In the genomic region with DNA sequence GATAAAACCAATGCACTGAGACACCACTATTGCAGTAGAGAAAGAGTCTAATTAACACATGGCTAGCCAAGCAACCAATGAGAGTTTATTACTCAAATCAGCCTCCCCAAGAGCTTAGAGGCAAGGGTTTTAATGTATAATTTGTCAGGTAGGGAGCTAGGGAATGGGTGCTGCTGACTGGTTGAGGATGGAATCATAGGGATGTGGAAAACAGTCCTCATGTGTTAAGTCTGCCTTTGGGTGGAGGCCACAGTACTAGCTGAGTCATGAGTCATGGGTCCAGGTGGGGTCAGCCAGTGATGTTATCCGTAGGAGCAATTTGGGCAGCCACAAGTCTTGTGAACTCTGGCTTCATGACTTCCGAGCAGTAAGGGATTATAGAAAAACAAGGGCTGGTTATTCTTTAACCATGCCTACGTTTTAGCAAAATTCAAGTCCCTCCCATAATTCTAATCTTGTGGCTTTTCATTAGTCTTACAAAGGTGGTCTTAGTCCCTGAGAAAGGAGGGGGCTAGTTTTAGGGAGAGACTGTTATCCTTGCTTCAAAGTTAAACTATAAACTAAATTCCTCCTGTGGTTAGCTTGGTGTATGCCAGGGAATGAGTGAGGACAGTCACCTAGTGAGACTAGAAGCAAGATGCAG, we compare ENCODE assay signal across 1 cellular context.
TF ChIP-seq lines count a peak whose summit lies in the region.

No MANE protein-coding gene starts in this region.

TF ChIP-seq in HepG2, 621 proteins besides CTCF, POLR2A, EP300 and RAD21 (continued from another document and continues in another):
- TF ChIP-seq, protein P1, sequence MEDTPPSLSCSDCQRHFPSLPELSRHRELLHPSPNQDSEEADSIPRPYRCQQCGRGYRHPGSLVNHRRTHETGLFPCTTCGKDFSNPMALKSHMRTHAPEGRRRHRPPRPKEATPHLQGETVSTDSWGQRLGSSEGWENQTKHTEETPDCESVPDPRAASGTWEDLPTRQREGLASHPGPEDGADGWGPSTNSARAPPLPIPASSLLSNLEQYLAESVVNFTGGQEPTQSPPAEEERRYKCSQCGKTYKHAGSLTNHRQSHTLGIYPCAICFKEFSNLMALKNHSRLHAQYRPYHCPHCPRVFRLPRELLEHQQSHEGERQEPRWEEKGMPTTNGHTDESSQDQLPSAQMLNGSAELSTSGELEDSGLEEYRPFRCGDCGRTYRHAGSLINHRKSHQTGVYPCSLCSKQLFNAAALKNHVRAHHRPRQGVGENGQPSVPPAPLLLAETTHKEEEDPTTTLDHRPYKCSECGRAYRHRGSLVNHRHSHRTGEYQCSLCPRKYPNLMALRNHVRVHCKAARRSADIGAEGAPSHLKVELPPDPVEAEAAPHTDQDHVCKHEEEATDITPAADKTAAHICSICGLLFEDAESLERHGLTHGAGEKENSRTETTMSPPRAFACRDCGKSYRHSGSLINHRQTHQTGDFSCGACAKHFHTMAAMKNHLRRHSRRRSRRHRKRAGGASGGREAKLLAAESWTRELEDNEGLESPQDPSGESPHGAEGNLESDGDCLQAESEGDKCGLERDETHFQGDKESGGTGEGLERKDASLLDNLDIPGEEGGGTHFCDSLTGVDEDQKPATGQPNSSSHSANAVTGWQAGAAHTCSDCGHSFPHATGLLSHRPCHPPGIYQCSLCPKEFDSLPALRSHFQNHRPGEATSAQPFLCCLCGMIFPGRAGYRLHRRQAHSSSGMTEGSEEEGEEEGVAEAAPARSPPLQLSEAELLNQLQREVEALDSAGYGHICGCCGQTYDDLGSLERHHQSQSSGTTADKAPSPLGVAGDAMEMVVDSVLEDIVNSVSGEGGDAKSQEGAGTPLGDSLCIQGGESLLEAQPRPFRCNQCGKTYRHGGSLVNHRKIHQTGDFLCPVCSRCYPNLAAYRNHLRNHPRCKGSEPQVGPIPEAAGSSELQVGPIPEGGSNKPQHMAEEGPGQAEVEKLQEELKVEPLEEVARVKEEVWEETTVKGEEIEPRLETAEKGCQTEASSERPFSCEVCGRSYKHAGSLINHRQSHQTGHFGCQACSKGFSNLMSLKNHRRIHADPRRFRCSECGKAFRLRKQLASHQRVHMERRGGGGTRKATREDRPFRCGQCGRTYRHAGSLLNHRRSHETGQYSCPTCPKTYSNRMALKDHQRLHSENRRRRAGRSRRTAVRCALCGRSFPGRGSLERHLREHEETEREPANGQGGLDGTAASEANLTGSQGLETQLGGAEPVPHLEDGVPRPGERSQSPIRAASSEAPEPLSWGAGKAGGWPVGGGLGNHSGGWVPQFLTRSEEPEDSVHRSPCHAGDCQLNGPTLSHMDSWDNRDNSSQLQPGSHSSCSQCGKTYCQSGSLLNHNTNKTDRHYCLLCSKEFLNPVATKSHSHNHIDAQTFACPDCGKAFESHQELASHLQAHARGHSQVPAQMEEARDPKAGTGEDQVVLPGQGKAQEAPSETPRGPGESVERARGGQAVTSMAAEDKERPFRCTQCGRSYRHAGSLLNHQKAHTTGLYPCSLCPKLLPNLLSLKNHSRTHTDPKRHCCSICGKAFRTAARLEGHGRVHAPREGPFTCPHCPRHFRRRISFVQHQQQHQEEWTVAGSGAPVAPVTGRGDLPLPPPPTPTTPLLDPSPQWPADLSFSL (CRISPR knock-in tag; IDR thresholded peaks at IDR 0.05), result no peak
- TF ChIP-seq, protein P2, sequence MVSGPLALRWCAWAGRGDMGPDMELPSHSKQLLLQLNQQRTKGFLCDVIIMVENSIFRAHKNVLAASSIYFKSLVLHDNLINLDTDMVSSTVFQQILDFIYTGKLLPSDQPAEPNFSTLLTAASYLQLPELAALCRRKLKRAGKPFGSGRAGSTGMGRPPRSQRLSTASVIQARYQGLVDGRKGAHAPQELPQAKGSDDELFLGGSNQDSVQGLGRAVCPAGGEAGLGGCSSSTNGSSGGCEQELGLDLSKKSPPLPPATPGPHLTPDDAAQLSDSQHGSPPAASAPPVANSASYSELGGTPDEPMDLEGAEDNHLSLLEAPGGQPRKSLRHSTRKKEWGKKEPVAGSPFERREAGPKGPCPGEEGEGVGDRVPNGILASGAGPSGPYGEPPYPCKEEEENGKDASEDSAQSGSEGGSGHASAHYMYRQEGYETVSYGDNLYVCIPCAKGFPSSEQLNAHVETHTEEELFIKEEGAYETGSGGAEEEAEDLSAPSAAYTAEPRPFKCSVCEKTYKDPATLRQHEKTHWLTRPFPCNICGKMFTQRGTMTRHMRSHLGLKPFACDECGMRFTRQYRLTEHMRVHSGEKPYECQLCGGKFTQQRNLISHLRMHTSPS (CRISPR knock-in tag; IDR thresholded peaks at IDR 0.05; ENCODE audit: low read depth), result no peak
- peak; percentile 56; the same call in 1 of the 2 replicates for TF ChIP-seq MIER3 (CRISPR knock-in tag; IDR thresholded peaks at IDR 0.05; ENCODE audit: borderline replicate concordance)
- TF ChIP-seq TEAD2 (CRISPR knock-in tag; IDR thresholded peaks at IDR 0.05), result no peak
- no peak for TF ChIP-seq MBD4 (IDR thresholded peaks at IDR 0.05; ENCODE audit: borderline replicate concordance, low read length)
- TF ChIP-seq ZNF766 (CRISPR knock-in tag; IDR thresholded peaks at IDR 0.05; ENCODE audit: borderline replicate concordance), result no peak
- TF ChIP-seq KLF12 (CRISPR knock-in tag; IDR thresholded peaks at IDR 0.05; ENCODE audit: borderline replicate concordance), result 0 out of 2 replicates have a peak, but pooled peaks have one; percentile 37
- TF ChIP-seq HNF4G (IDR thresholded peaks at IDR 0.05; ENCODE audit: borderline replicate concordance, low read depth, low read length), result peak; percentile 36; the same call in 1 of the 2 replicates
- no peak for TF ChIP-seq HNF4G (CRISPR knock-in tag; IDR thresholded peaks at IDR 0.05; ENCODE audit: borderline replicate concordance, low read depth)
- no peak for TF ChIP-seq FOXC1 (CRISPR knock-in tag; IDR thresholded peaks at IDR 0.05; ENCODE audit: borderline replicate concordance)
- TF ChIP-seq RBFOX2 (IDR thresholded peaks at IDR 0.05; ENCODE audit: low read depth, low read length), result no peak
- TF ChIP-seq ATF7 (IDR thresholded peaks at IDR 0.05), result no peak
- TF ChIP-seq ATF7 (CRISPR knock-in tag; IDR thresholded peaks at IDR 0.05), result no peak
- no peak for TF ChIP-seq MXD4 (CRISPR knock-in tag; IDR thresholded peaks at IDR 0.05)
- TF ChIP-seq MTF2 (CRISPR knock-in tag; IDR thresholded peaks at IDR 0.05; ENCODE audit: borderline replicate concordance), result no peak
- no peak for TF ChIP-seq SIX1 (CRISPR knock-in tag; IDR thresholded peaks at IDR 0.05; ENCODE audit: borderline replicate concordance)
- no peak for TF ChIP-seq ZNF510 (CRISPR knock-in tag; IDR thresholded peaks at IDR 0.05; ENCODE audit: low read depth)
- TF ChIP-seq ZNF83 (CRISPR knock-in tag; IDR thresholded peaks at IDR 0.05; ENCODE audit: borderline replicate concordance), result no peak
- TF ChIP-seq CHD4 (IDR thresholded peaks at IDR 0.05; ENCODE audit: borderline replicate concordance, low read length), result no peak
- TF ChIP-seq, protein P3, sequence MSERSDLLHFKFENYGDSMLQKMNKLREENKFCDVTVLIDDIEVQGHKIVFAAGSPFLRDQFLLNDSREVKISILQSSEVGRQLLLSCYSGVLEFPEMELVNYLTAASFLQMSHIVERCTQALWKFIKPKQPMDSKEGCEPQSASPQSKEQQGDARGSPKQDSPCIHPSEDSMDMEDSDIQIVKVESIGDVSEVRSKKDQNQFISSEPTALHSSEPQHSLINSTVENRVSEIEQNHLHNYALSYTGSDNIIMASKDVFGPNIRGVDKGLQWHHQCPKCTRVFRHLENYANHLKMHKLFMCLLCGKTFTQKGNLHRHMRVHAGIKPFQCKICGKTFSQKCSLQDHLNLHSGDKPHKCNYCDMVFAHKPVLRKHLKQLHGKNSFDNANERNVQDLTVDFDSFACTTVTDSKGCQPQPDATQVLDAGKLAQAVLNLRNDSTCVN (CRISPR knock-in tag; IDR thresholded peaks at IDR 0.05; ENCODE audit: borderline replicate concordance), result no peak
- TF ChIP-seq RXRB (CRISPR knock-in tag; IDR thresholded peaks at IDR 0.05; ENCODE audit: borderline replicate concordance), result peak; percentile 76
- no peak for TF ChIP-seq ZNF709 (CRISPR knock-in tag; IDR thresholded peaks at IDR 0.05)
- TF ChIP-seq SOX13 (IDR thresholded peaks at IDR 0.05), result no peak
- no peak; a peak in 1 of 4 replicates for TF ChIP-seq SOX13 (CRISPR knock-in tag; conservative IDR thresholded peaks at IDR 0.05 in 1 of 2, IDR thresholded peaks at IDR 0.05 in 1 of 2)
- TF ChIP-seq, protein P4, sequence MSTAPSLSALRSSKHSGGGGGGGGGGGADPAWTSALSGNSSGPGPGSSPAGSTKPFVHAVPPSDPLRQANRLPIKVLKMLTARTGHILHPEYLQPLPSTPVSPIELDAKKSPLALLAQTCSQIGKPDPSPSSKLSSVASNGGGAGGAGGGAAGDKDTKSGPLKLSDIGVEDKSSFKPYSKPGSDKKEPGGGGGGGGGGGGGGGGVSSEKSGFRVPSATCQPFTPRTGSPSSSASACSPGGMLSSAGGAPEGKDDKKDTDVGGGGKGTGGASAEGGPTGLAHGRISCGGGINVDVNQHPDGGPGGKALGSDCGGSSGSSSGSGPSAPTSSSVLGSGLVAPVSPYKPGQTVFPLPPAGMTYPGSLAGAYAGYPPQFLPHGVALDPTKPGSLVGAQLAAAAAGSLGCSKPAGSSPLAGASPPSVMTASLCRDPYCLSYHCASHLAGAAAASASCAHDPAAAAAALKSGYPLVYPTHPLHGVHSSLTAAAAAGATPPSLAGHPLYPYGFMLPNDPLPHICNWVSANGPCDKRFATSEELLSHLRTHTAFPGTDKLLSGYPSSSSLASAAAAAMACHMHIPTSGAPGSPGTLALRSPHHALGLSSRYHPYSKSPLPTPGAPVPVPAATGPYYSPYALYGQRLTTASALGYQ (CRISPR knock-in tag; IDR thresholded peaks at IDR 0.05), result no peak
- TF ChIP-seq, protein P5, sequence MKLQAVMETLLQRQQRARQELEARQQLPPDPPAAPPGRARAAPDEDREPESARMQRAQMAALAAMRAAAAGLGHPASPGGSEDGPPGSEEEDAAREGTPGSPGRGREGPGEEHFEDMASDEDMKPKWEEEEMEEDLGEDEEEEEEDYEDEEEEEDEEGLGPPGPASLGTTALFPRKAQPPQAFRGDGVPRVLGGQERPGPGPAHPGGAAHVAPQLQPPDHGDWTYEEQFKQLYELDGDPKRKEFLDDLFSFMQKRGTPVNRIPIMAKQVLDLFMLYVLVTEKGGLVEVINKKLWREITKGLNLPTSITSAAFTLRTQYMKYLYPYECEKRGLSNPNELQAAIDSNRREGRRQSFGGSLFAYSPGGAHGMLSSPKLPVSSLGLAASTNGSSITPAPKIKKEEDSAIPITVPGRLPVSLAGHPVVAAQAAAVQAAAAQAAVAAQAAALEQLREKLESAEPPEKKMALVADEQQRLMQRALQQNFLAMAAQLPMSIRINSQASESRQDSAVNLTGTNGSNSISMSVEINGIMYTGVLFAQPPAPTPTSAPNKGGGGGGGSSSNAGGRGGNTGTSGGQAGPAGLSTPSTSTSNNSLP (IDR thresholded peaks at IDR 0.05; ENCODE audit: low read depth, low read length), result peak; percentile 47; the same call in 1 of the 2 replicates
- TF ChIP-seq ERF (CRISPR knock-in tag; IDR thresholded peaks at IDR 0.05), result no peak
- no peak for TF ChIP-seq ZFYVE20 (CRISPR knock-in tag; IDR thresholded peaks at IDR 0.05; ENCODE audit: borderline replicate concordance, low read depth)
- TF ChIP-seq FOXO1 (CRISPR knock-in tag; IDR thresholded peaks at IDR 0.05), result peak; percentile 60; the same call in 1 of the 2 replicates
- no peak for TF ChIP-seq BRD4 (CRISPR knock-in tag; IDR thresholded peaks at IDR 0.05)
- TF ChIP-seq, protein P6, sequence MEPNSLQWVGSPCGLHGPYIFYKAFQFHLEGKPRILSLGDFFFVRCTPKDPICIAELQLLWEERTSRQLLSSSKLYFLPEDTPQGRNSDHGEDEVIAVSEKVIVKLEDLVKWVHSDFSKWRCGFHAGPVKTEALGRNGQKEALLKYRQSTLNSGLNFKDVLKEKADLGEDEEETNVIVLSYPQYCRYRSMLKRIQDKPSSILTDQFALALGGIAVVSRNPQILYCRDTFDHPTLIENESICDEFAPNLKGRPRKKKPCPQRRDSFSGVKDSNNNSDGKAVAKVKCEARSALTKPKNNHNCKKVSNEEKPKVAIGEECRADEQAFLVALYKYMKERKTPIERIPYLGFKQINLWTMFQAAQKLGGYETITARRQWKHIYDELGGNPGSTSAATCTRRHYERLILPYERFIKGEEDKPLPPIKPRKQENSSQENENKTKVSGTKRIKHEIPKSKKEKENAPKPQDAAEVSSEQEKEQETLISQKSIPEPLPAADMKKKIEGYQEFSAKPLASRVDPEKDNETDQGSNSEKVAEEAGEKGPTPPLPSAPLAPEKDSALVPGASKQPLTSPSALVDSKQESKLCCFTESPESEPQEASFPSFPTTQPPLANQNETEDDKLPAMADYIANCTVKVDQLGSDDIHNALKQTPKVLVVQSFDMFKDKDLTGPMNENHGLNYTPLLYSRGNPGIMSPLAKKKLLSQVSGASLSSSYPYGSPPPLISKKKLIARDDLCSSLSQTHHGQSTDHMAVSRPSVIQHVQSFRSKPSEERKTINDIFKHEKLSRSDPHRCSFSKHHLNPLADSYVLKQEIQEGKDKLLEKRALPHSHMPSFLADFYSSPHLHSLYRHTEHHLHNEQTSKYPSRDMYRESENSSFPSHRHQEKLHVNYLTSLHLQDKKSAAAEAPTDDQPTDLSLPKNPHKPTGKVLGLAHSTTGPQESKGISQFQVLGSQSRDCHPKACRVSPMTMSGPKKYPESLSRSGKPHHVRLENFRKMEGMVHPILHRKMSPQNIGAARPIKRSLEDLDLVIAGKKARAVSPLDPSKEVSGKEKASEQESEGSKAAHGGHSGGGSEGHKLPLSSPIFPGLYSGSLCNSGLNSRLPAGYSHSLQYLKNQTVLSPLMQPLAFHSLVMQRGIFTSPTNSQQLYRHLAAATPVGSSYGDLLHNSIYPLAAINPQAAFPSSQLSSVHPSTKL (CRISPR knock-in tag; IDR thresholded peaks at IDR 0.05), result peak; percentile 60
- no peak for TF ChIP-seq RORA (CRISPR knock-in tag; IDR thresholded peaks at IDR 0.05)
- TF ChIP-seq MEF2D (CRISPR knock-in tag; IDR thresholded peaks at IDR 0.05), result no peak
- no peak for TF ChIP-seq ZNF562 (CRISPR knock-in tag; IDR thresholded peaks at IDR 0.05; ENCODE audit: borderline replicate concordance)
- no peak for TF ChIP-seq ZNF205 (CRISPR knock-in tag; IDR thresholded peaks at IDR 0.05)
- TF ChIP-seq ZNF160 (CRISPR knock-in tag; IDR thresholded peaks at IDR 0.05), result no peak
- no peak for TF ChIP-seq SOX6 (IDR thresholded peaks at IDR 0.05)
- no peak for TF ChIP-seq SOX6 (CRISPR knock-in tag; IDR thresholded peaks at IDR 0.05)
- no peak for TF ChIP-seq ZBTB20 (CRISPR knock-in tag; IDR thresholded peaks at IDR 0.05; ENCODE audit: borderline replicate concordance, low read depth)
- no peak; the same call in 1 of the 2 replicates for TF ChIP-seq FOXJ3 (CRISPR knock-in tag; IDR thresholded peaks at IDR 0.05; ENCODE audit: borderline replicate concordance)
- TF ChIP-seq PPARG (CRISPR knock-in tag; conservative IDR thresholded peaks at IDR 0.05), result peak; percentile 70
- TF ChIP-seq, protein P7, sequence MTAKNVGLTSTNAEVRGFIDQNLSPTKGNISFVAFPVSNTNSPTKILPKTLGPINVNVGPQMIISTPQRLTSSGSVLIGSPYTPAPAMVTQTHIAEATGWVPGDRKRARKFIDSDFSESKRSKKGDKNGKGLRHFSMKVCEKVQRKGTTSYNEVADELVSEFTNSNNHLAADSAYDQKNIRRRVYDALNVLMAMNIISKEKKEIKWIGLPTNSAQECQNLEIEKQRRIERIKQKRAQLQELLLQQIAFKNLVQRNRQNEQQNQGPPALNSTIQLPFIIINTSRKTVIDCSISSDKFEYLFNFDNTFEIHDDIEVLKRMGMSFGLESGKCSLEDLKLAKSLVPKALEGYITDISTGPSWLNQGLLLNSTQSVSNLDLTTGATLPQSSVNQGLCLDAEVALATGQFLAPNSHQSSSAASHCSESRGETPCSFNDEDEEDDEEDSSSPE (CRISPR knock-in tag; IDR thresholded peaks at IDR 0.05), result no peak
- TF ChIP-seq MED1 (CRISPR knock-in tag; IDR thresholded peaks at IDR 0.05), result peak; percentile 73
